In the genomic region with DNA sequence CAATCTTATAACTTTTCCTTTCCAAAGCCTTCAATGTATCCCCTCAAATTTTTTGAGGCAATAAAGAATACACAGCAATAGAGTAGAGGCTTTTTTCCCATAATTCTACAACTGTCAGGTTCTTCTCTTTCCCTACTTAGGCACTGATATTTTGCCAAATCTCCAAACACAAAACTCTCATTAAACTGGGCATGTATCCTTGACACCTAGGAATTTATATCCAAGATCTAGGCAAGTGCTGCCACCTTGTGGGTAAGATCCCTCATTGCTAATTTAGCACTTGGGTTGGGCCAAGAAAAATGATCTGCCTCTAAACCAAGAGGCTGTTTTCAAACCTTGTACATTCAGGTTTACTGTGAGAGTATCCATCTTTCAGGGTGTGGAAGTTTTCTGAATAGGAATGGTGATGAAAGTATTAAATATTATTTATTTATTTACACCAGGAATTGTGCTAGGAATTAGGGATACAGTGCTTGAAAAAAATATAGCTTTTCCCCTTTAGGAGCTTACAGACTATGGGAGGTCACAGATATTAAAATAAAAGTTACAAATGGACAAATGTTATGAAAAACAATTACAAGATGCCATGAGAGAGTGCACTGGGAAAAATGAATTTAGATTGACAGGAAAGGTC, we compare ENCODE assay signal across 8 cellular contexts. TPM values are rescaled to one million over a fixed set of nuclear protein-coding genes. Genes with fewer than 3 reads are reported as not detected.
A peak's percentile ranks its signal among the peaks of the same experiment; 100 is the strongest.
DNase-seq lines count a peak whose midpoint lies in the region; ATAC-seq, FAIRE-seq and TF ChIP-seq lines count a peak whose summit lies in the region.

No MANE protein-coding gene starts in this region.

- peaks cover 10% of the 10 kb centered on the region for H3F3A ChIP-seq in neural progenitor cell (ENCODE audit: low read depth)

- CTCF ChIA-PET in BJ (lab: Yijun Ruan, JAX), result interaction anchor here (0.6 to 10.6 kb wide), 26 partner anchors 9 to 759 kb away, joined by 3 to 142 read pairs (median 4); a partner anchor contains a TSS

- H3K4me1 ChIP-seq in fibroblast of lung (ENCODE audit: control insufficient read depth, extremely low read depth, insufficient read depth, low read length) (no peaks in the 10 kb centered on the region), neural progenitor cell (no peaks in the 10 kb centered on the region), vagina (no peaks in the 10 kb centered on the region)

- H3K9me3 Mint-ChIP-seq in neural progenitor cell, result no peaks in the 10 kb centered on the region

- no peak for ATAC-seq in GM21367 (IDR thresholded peaks at IDR 0.05; ENCODE audit: unreplicated experiment)

- H3K36me3 Mint-ChIP-seq in neural progenitor cell, result peaks cover 12% of the 10 kb centered on the region

- no peak overlapping the region for H3K4me3 Mint-ChIP-seq in neural progenitor cell

- no peak for DNase-seq in BJ (ENCODE audit: low read depth)
- DNase-seq in H54 (ENCODE audit: insufficient read length, low spot score), result peak; percentile 65
- DNase-seq in NCI-H69 (lab: John Stamatoyannopoulos, UW), result peak; percentile 77
- DNase-seq in activated T-cell treated with anti-CD3 and anti-CD28 coated beads for 4 hours, result peak; percentile 45
- peak; percentile 49 to 68 for DNase-seq in fibroblast of lung (ENCODE audit: low read depth in 2 of 2)
- peak; percentile 72 for DNase-seq in neural progenitor cell (ENCODE audit: low spot score)
- no peak for DNase-seq in vagina (ENCODE audit: extremely low spot score in 2 of 2)

- peak; percentile 98 for FAIRE-seq in H54 (lab: Jason Lieb, UNC)

- H3K79me2 ChIP-seq in fibroblast of lung (ENCODE audit: control insufficient read depth, insufficient read depth, low read length) (no peaks in the 10 kb centered on the region), neural progenitor cell (ENCODE audit: low read depth) (peaks cover 4% of the 10 kb centered on the region)

- H3K27me3 Mint-ChIP-seq in neural progenitor cell (ENCODE audit: insufficient read depth, low read depth), result no peaks in the 10 kb centered on the region

- TF ChIP-seq POLR2A in H54 (IDR thresholded peaks at IDR 0.05; ENCODE audit: low read depth, low read length) (no peak), vagina (IDR thresholded peaks at IDR 0.05) (no peak)

- H3K27ac Mint-ChIP-seq in neural progenitor cell, result no peak overlapping the region

- H2AFZ ChIP-seq in fibroblast of lung (ENCODE audit: low read length), result no peak overlapping the region
- no peak overlapping the region for H2AFZ ChIP-seq in neural progenitor cell (replicated peaks)

- H3K36me3 ChIP-seq in BJ (ENCODE audit: control insufficient read depth, insufficient read depth, low read length) (peaks cover 3% of the 10 kb centered on the region; the same call in 1 of the 2 replicates), fibroblast of lung (ENCODE audit: control insufficient read depth, insufficient read depth, low read length) (peaks cover 6% of the 10 kb centered on the region), neural progenitor cell (peaks cover 11% of the 10 kb centered on the region), vagina (peaks cover 0 to 14% of the 10 kb centered on the region in 2 donors)

- TF ChIP-seq CTCF in BJ (IDR thresholded peaks at IDR 0.05; ENCODE audit: insufficient read depth, low read depth, low read length), result peak; percentile 80
- TF ChIP-seq CTCF in fibroblast of lung (conservative IDR thresholded peaks at IDR 0.05 in 1 of 2, IDR thresholded peaks at IDR 0.05 in 1 of 2; ENCODE audit: low read depth in 1 of 2, low read length in 2 of 2), result peak; percentile 82 to 88
- TF ChIP-seq CTCF in neural progenitor cell (IDR thresholded peaks at IDR 0.05), result peak; percentile 91
- TF ChIP-seq CTCF in vagina (IDR thresholded peaks at IDR 0.05), result peak; percentile 75 to 84 (median 83)

- intact Hi-C loops in vagina (cut with DNase I), result loop anchor here (2.0 to 5.0 kb wide), 2 partner anchors 147 to 203 kb away; a partner anchor contains a TSS

- no peak overlapping the region for H3K27ac ChIP-seq in fibroblast of lung (ENCODE audit: insufficient read depth, low read length)
- peak overlapping the region; percentile 58 for H3K27ac ChIP-seq in neural progenitor cell
- H3K27ac ChIP-seq in vagina, result no peak overlapping the region

- H3K4me1 Mint-ChIP-seq in neural progenitor cell, result no peaks in the 10 kb centered on the region

- no peaks in the 10 kb centered on the region for H3K9me3 ChIP-seq in fibroblast of lung (ENCODE audit: control insufficient read depth, insufficient read depth, low read depth, low read length)
- H3K9me3 ChIP-seq in neural progenitor cell (ENCODE audit: low read depth), result no peaks in the 10 kb centered on the region
- no peaks in the 10 kb centered on the region for H3K9me3 ChIP-seq in vagina

- no peaks in the 10 kb centered on the region for H4K20me1 ChIP-seq in fibroblast of lung (ENCODE audit: control insufficient read depth, extremely low read depth, insufficient read depth, low read length)
- H4K20me1 ChIP-seq in neural progenitor cell (ENCODE audit: low read depth), result peaks cover 8% of the 10 kb centered on the region

- POLR2A ChIA-PET in BJ (lab: Charles Lee), result interaction anchor here (0.6 kb wide), 1 partner anchor 928 kb away, joined by 4 read pairs; no protein-coding TSS in a partner anchor

- H3K9ac ChIP-seq in fibroblast of lung (ENCODE audit: insufficient read depth, low read length) (no peak overlapping the region), neural progenitor cell (no peak overlapping the region)

- H3K27me3 ChIP-seq in BJ (ENCODE audit: control insufficient read depth, insufficient read depth, low read length) (no peaks in the 10 kb centered on the region), fibroblast of lung (ENCODE audit: control insufficient read depth, insufficient read depth, low read length) (no peaks in the 10 kb centered on the region), neural progenitor cell (no peaks in the 10 kb centered on the region), vagina (no peaks in the 10 kb centered on the region)

- H3K4me2 ChIP-seq in fibroblast of lung (ENCODE audit: extremely low read depth, insufficient read depth, low read length) (no peak overlapping the region), neural progenitor cell (no peak overlapping the region)

- H3K4me3 ChIP-seq in BJ (ENCODE audit: low read depth, low read length) (no peak overlapping the region), fibroblast of lung (replicated peaks in 1 of 4; ENCODE audit: control extremely low read depth in 1 of 4, insufficient read depth in 1 of 4, low read depth in 3 of 4, low read length in 4 of 4) (no peak overlapping the region), neural progenitor cell (no peak overlapping the region), vagina (no peak overlapping the region)

RNA-seq across cellular contexts. Expression of a gene that starts 17.6 kb away (rescaled TPM):
- polyA plus RNA-seq in BJ (2011; rRNA removed) (15.4 and 18.4 TPM in 2 replicates), fibroblast of lung (12.2 and 15.9 TPM in 2 replicates)
- polyA minus RNA-seq in BJ (2011; rRNA and poly(A)+ RNA removed), result 12.2 and 19.1 TPM in 2 replicates
- total RNA-seq in fibroblast of lung (19.8 and 20.1 TPM in 2 replicates), neural progenitor cell (ENCODE audit: low replicate concordance) (31.5 and 45.4 TPM in 2 replicates), vagina (18.2 TPM)
- 5.5 and 8.0 TPM in 2 replicates for polyA plus RNA-seq in fibroblast of lung (2012)
- polyA minus RNA-seq in fibroblast of lung (ENCODE audit: low replicate concordance), result 9.0 and 9.1 TPM in 2 replicates

RNA-seq across cellular contexts. Expression of a gene that starts 18.1 kb away (rescaled TPM):
- polyA plus RNA-seq in BJ (2011; rRNA removed), result 11.0 and 21.8 TPM in 2 replicates
- 12.7 and 15.1 TPM in 2 replicates for polyA minus RNA-seq in BJ (2011; rRNA and poly(A)+ RNA removed)
- 36.5 and 42.9 TPM in 2 replicates for total RNA-seq in fibroblast of lung
- 27.1 and 27.9 TPM in 2 replicates for polyA plus RNA-seq in fibroblast of lung
- polyA plus RNA-seq in fibroblast of lung (2012), result 25.6 and 29.3 TPM in 2 replicates
- polyA minus RNA-seq in fibroblast of lung (ENCODE audit: low replicate concordance), result 8.1 and 10.2 TPM in 2 replicates
- 42.3 and 55.9 TPM in 2 replicates for total RNA-seq in neural progenitor cell (ENCODE audit: low replicate concordance)
- total RNA-seq in vagina, result 23.3 TPM

Comparison
In these comparisons a context has a peak if more than half of its experiments do, and no peak if none do; other contexts are left out.
1. DNase-seq: peak in H54 (single experiment), NCI-H69 (single experiment), activated T-cell treated with anti-CD3 and anti-CD28 coated beads for 4 hours (single experiment), fibroblast of lung (2 of 2) and neural progenitor cell (single experiment); none in BJ (single experiment) and vagina (0 of 2).
2. Peak in every context shown above with its lines, with median percentiles within 50 percentile points of each other: CTCF ChIP-seq.